In genomic region chr9:21709464-21710058, GRCh38 we compare ENCODE assay signal across 8 cellular contexts.
DNase-seq lines count a peak whose midpoint lies in the region; ATAC-seq and TF ChIP-seq lines count a peak whose summit lies in the region.

No MANE protein-coding gene starts in this region.

- peak; percentile 88 for ATAC-seq in HG02678 (IDR thresholded peaks at IDR 0.05; ENCODE audit: unreplicated experiment)

- H3K4me3 ChIP-seq in prostate gland: no peak overlapping the region

- H3K27me3 ChIP-seq in prostate gland (replicated peaks; ENCODE audit: insufficient read depth): no peaks in the 10 kb centered on the region

- H3K9me3 ChIP-seq in prostate gland: no peaks in the 10 kb centered on the region

- no peaks in the 10 kb centered on the region for H3K36me3 ChIP-seq in prostate gland

- WGBS in prostate gland: 65% methylated on average over 5 of the region's 5 CpGs

- peak; percentile 60 for DNase-seq in activated CD4-positive, alpha-beta T cell treated with anti-CD3 and anti-CD28 coated beads for 24 hours (ENCODE audit: low read depth in 2 of 2)
- DNase-seq in activated CD4-positive, alpha-beta T cell treated with anti-CD3 and anti-CD28 coated beads for 1 hour: no peak
- DNase-seq in NCI-H345 treated with DMSO at 0.1 percent for 48 hours (lab: John Stamatoyannopoulos, UW; ENCODE audit: unreplicated experiment) (peak; percentile 8), fibroblast of peridontal ligament (ENCODE audit: extremely low read depth) (peak; percentile 71), prostate gland (ENCODE audit: low spot score) (peak; percentile 32), GF-D8 (lab: John Stamatoyannopoulos, UW) (no peak)
- peak; percentile 82 for DNase-seq in activated CD8-positive, alpha-beta memory T cell treated with anti-CD3 and anti-CD28 coated beads, Interleukin-2, amount 50 U/mL, for 48 hours

- TF ChIP-seq POLR2A in prostate gland (IDR thresholded peaks at IDR 0.05): no peak

- H3K27ac ChIP-seq in prostate gland: no peak overlapping the region

- TF ChIP-seq CTCF in prostate gland (IDR thresholded peaks at IDR 0.05): peak; percentile 46 to 68 (median 52)

- no peaks in the 10 kb centered on the region for H3K4me1 ChIP-seq in prostate gland (replicated peaks)

- intact Hi-C loops in prostate gland (cut with DNase I): no loop called here

Comparison
In these comparisons a context has a peak if more than half of its experiments do, and no peak if none do; other contexts are left out.
1. DNase-seq: peak in activated CD4-positive, alpha-beta T cell treated with anti-CD3 and anti-CD28 coated beads for 24 hours (2 of 2), NCI-H345 treated with DMSO at 0.1 percent for 48 hours (single experiment), activated CD8-positive, alpha-beta memory T cell treated with anti-CD3 and anti-CD28 coated beads, Interleukin-2, amount 50 U/mL, for 48 hours (single experiment), fibroblast of peridontal ligament (single experiment) and prostate gland (single experiment); none in activated CD4-positive, alpha-beta T cell treated with anti-CD3 and anti-CD28 coated beads for 1 hour (single experiment) and GF-D8 (single experiment).